ENCODE assay signal across 12 cellular contexts in the genomic region with DNA sequence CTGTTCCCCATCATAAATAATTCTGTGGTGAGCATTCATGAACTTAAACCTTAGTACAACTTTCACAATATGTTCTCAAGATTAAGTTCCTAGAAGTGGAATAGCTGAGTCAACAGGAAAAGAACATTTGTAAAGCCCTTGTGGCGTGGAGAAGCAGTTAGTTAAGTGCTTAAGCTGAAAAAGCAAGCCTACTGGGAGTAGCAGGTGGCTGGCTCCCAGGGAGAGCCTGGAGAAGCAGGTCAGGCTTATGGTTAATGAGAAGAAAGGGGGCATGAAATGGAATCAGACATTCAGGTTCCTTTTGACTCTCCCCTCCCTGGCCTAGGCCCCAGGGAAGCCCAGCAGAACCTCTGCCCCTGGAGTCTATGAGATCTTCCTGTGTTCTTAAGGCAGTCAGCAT. TPM values are rescaled to one million over a fixed set of nuclear protein-coding genes. Genes with fewer than 3 reads are reported as not detected.
DNase-seq lines count a peak whose midpoint lies in the region; ATAC-seq and TF ChIP-seq lines count a peak whose summit lies in the region.
"Had no signal": no experiment of that assay in that cellular context is flagged by ENCODE, and none has a peak within 500 bp of the region (broad histone marks: within the 10 kb centered on the region; RNA-seq: fewer than 3 reads in every experiment).

No MANE protein-coding gene starts in this region.

- no peaks in the 10 kb centered on the region for H3K27me3 ChIP-seq in gastrocnemius medialis

- in situ Hi-C loops in gastrocnemius medialis (cut with MboI; ENCODE audit: low sequenced_read_pairs in 4 of 4) = no loop called here

- H3K27ac ChIP-seq in SK-N-MC (no peak overlapping the region), gastrocnemius medialis (peak overlapping the region in 3 of 4 donors; percentile 14 to 33 (median 15))
- H3K27ac ChIP-seq: HL-60, skin epidermis had no signal

- H3K9ac ChIP-seq in SK-N-MC (ENCODE audit: insufficient read length) = no peak overlapping the region

- TF ChIP-seq CTCF in fibroblast of mammary gland (conservative IDR thresholded peaks at IDR 0.05; ENCODE audit: control insufficient read depth, insufficient read depth, low read depth, low read length) (no peak), gastrocnemius medialis (IDR thresholded peaks at IDR 0.05 in 4 of 5, conservative IDR thresholded peaks at IDR 0.05 in 1 of 5) (no peak)

- DNase-seq in NCI-H1417 (lab: John Stamatoyannopoulos, UW) = peak in 2 of 3 experiments; percentile 8 to 49
- DNase-seq in NCI-H1417 treated with DMSO at 0.1 percent for 48 hours (lab: John Stamatoyannopoulos, UW) = no peak
- peak; percentile 5 for DNase-seq in SK-N-MC (ENCODE audit: low read depth, low spot score)
- peak; percentile 66 for DNase-seq in fibroblast of mammary gland (ENCODE audit: low read depth)
- DNase-seq in gastrocnemius medialis = no peak
- no peak for DNase-seq in erythroblast (lab: John Stamatoyannopoulos, UW)
- DNase-seq in NCI-H1436 treated with DMSO at 0.1 percent for 48 hours (lab: John Stamatoyannopoulos, UW) = no peak
- DNase-seq: activated CD4-positive, alpha-beta T cell treated with anti-CD3 and anti-CD28 coated beads, Interleukin-2, amount 50 U/mL, for 1 hour had no signal

- ATAC-seq in gastrocnemius medialis = peak; percentile 85 to 92
- no peak for ATAC-seq in HG02973 (IDR thresholded peaks at IDR 0.05; ENCODE audit: unreplicated experiment)

- no peaks in the 10 kb centered on the region for H3K36me3 ChIP-seq in SK-N-MC (ENCODE audit: insufficient read depth, low read length)
- H3K36me3 ChIP-seq in gastrocnemius medialis = no peaks in the 10 kb centered on the region

- peaks cover 22 to 40% of the 10 kb centered on the region in 2 donors for H3K4me1 ChIP-seq in gastrocnemius medialis

- no peaks in the 10 kb centered on the region for H3K9me3 ChIP-seq in SK-N-MC (ENCODE audit: low read depth, low read length)
- no peaks in the 10 kb centered on the region for H3K9me3 ChIP-seq in gastrocnemius medialis

- H3K4me3 ChIP-seq in SK-N-MC = no peak overlapping the region
- H3K4me3 ChIP-seq in fibroblast of mammary gland (ENCODE audit: control insufficient read depth, low read depth, low read length) = no peak overlapping the region
- H3K4me3 ChIP-seq in gastrocnemius medialis = no peak overlapping the region
- H3K4me3 ChIP-seq: skin epidermis had no signal

- intact Hi-C loops in gastrocnemius medialis (cut with DNase I; ENCODE audit: low total_unique reads) = no loop called here

- TF ChIP-seq POLR2A in gastrocnemius medialis (IDR thresholded peaks at IDR 0.05) (no peak), erythroblast (IDR thresholded peaks at IDR 0.05; ENCODE audit: low read length) (no peak)

RNA-seq across cellular contexts. Expression of gene VSTM4, which starts 35.3 kb away (rescaled TPM):
- 1 to 10 TPM; 1.8 to 4.0 (median 2.6) TPM for total RNA-seq in gastrocnemius medialis

RNA-seq across cellular contexts. Expression of gene FAM170B, which starts 53.8 kb away (rescaled TPM):
- total RNA-seq in gastrocnemius medialis = not detected
- total RNA-seq: A172 had no signal

Comparison
In these comparisons a context has a peak if more than half of its experiments do, and no peak if none do; other contexts are left out.
1. DNase-seq: peak in NCI-H1417 (2 of 3), SK-N-MC (single experiment) and fibroblast of mammary gland (single experiment); none in NCI-H1417 treated with DMSO at 0.1 percent for 48 hours (single experiment), gastrocnemius medialis (0 of 2), erythroblast (0 of 2) and NCI-H1436 treated with DMSO at 0.1 percent for 48 hours (single experiment).